15 cellular contexts compared by ENCODE assay signal in genomic region chr3:190266915-190267290, GRCh38. TPM values are rescaled to one million over a fixed set of nuclear protein-coding genes. Genes with fewer than 3 reads are reported as not detected.
"Had no signal": no experiment of that assay in that cellular context is flagged by ENCODE, and none has a peak within 500 bp of the region (broad histone marks: within the 10 kb centered on the region; RNA-seq: fewer than 3 reads in every experiment).

No MANE protein-coding gene starts in this region.

- FAIRE-seq: astrocyte, colon, endometrium, urothelium cell line had no signal

- H3K27me3 Mint-ChIP-seq: stimulated activated memory B cell treated with anti-CD40 and anti-IgM and Interleukin-4, amounts not matched to agents 10 μg/mL and 1 μg/mL and 100 μg/mL, for 72 hours had no signal

- H3K4me3 ChIP-seq: esophagus muscularis mucosa, tibial artery had no signal

- H3K9me3 Mint-ChIP-seq: activated naive CD4-positive, alpha-beta T cell treated with anti-CD3 and anti-CD28 coated beads for 36 hours; activated T-helper 2 cell treated with anti-CD3 and anti-CD28 coated beads, Interferon-gamma antibody, Interleukin-2, Interleukin-4, amounts not matched to agents 10 μg/mL and 5 μg/mL and 100 μg/mL, durations not matched to agents 14 hours and 24 hours and 36 hours; stimulated activated memory B cell treated with anti-CD40 and anti-IgM and Interleukin-4, amounts not matched to agents 10 μg/mL and 1 μg/mL and 100 μg/mL, for 72 hours had no signal

- H3K4me3 Mint-ChIP-seq: activated naive CD4-positive, alpha-beta T cell treated with anti-CD3 and anti-CD28 coated beads for 36 hours; natural killer cell; stimulated activated memory B cell treated with anti-CD40 and anti-IgM and Interleukin-4, amounts not matched to agents 10 μg/mL and 1 μg/mL and 100 μg/mL, for 72 hours had no signal

- DNase-seq: activated CD4-positive, alpha-beta T cell treated with anti-CD3 and anti-CD28 coated beads for 1 hour; activated CD4-positive, alpha-beta T cell treated with anti-CD3 and anti-CD28 coated beads, Interleukin-2, amount 50 U/mL, for 4 hours; activated naive CD4-positive, alpha-beta T cell treated with anti-CD3 and anti-CD28 coated beads for 36 hours; islet precursor cell; natural killer cell; stimulated activated CD4-positive, alpha-beta T cell treated with anti-CD3 and anti-CD28 coated beads, Interleukin-2, amount 100 ng/mL, for 48 hours; T-helper 1 cell; tibial artery had no signal

- H3K36me3 Mint-ChIP-seq: stimulated activated memory B cell treated with anti-CD40 and anti-IgM and Interleukin-4, amounts not matched to agents 10 μg/mL and 1 μg/mL and 100 μg/mL, for 72 hours had no signal

- H3K27ac Mint-ChIP-seq: activated naive CD4-positive, alpha-beta T cell treated with anti-CD3 and anti-CD28 coated beads for 36 hours; activated T-helper 2 cell treated with anti-CD3 and anti-CD28 coated beads, Interferon-gamma antibody, Interleukin-2, Interleukin-4, amounts not matched to agents 10 μg/mL and 5 μg/mL and 100 μg/mL, durations not matched to agents 14 hours and 24 hours and 36 hours; natural killer cell; stimulated activated memory B cell treated with anti-CD40 and anti-IgM and Interleukin-4, amounts not matched to agents 10 μg/mL and 1 μg/mL and 100 μg/mL, for 72 hours had no signal

- H3K4me1 Mint-ChIP-seq: natural killer cell; stimulated activated memory B cell treated with anti-CD40 and anti-IgM and Interleukin-4, amounts not matched to agents 10 μg/mL and 1 μg/mL and 100 μg/mL, for 72 hours had no signal

RNA-seq across cellular contexts. Expression of gene CLDN1, which starts 55.3 kb away (rescaled TPM):
- total RNA-seq: natural killer cell had no signal
